8 cellular contexts compared by ENCODE assay signal in genomic region chr12:124913474-124914391, GRCh38. TPM values are rescaled to one million over a fixed set of nuclear protein-coding genes. Genes with fewer than 3 reads are reported as not detected.
DNase-seq lines count a peak whose midpoint lies in the region; ATAC-seq and TF ChIP-seq lines count a peak whose summit lies in the region.

No MANE protein-coding gene starts in this region.

- peak; percentile 60 for TF ChIP-seq CTCF in GM06990 (IDR thresholded peaks at IDR 0.05; ENCODE audit: insufficient read depth, low read length, poor library complexity, severe bottlenecking)
- TF ChIP-seq CTCF in coronary artery (IDR thresholded peaks at IDR 0.05): no peak
- TF ChIP-seq CTCF in lung (IDR thresholded peaks at IDR 0.05; ENCODE audit: control extremely low read depth, extremely low read depth): peak; percentile 64

- H3K27me3 ChIP-seq in GM06990 (replicated peaks; ENCODE audit: control insufficient read depth, insufficient read depth, low read length) (no peaks in the 10 kb centered on the region), lung (ENCODE audit: control insufficient read depth, insufficient read depth) (no peaks in the 10 kb centered on the region)

- peak; percentile 88 for DNase-seq in GM06990 (ENCODE audit: extremely low read depth, insufficient read length)
- peak; percentile 92 for DNase-seq in activated CD4-positive, CD25-positive, alpha-beta regulatory T cell treated with anti-CD3 and anti-CD28 coated beads, Interleukin-2, amount 50 U/mL, for 72 hours
- DNase-seq in coronary artery (ENCODE audit: low spot score): peak; percentile 88
- peak; percentile 91 for DNase-seq in lung (ENCODE audit: low spot score)
- peak; percentile 87 for DNase-seq in stimulated activated CD8-positive, alpha-beta memory T cell treated with anti-CD3 and anti-CD28 coated beads, Interleukin-12 subunit alpha, Interleukin-12 subunit beta, amount 100 ng/mL, for 24 hours (ENCODE audit: extremely low read depth)
- DNase-seq in COR-L47 (lab: John Stamatoyannopoulos, UW): no peak
- DNase-seq in Kasumi-1 (lab: John Stamatoyannopoulos, UW): no peak

- H3K9me3 ChIP-seq in lung (ENCODE audit: control insufficient read depth in 2 of 2, insufficient read depth in 1 of 2, low read length in 1 of 2): no peaks in the 10 kb centered on the region

- H3K36me3 ChIP-seq in GM06990 (ENCODE audit: control insufficient read depth, insufficient read depth, low read length) (peaks cover 16% of the 10 kb centered on the region), lung (ENCODE audit: control insufficient read depth in 2 of 2, insufficient read depth in 2 of 2, low read length in 2 of 2) (peaks cover 12 to 16% of the 10 kb centered on the region in 2 donors)

- H3K4me3 ChIP-seq in GM06990 (replicated peaks; ENCODE audit: low read depth, low read length): peak overlapping the region; percentile 91
- peak overlapping the region; percentile 97 for H3K4me3 ChIP-seq in coronary artery
- H3K4me3 ChIP-seq in lung: peak overlapping the region; percentile 82

- 5 to 8% methylated on average over 46 of the region's 46 CpGs for WGBS in lung, 2 donors

- H3K27ac ChIP-seq in coronary artery (peak overlapping the region; percentile 100), lung (ENCODE audit: low read depth in 1 of 2, low read length in 1 of 2) (peak overlapping the region; percentile 98 to 99)

- H3K4me1 ChIP-seq in lung (ENCODE audit: control insufficient read depth in 2 of 2, insufficient read depth in 2 of 2, low read length in 2 of 2): peaks cover 10 to 12% of the 10 kb centered on the region in 2 donors

- ATAC-seq in HG03045 (IDR thresholded peaks at IDR 0.05; ENCODE audit: unreplicated experiment) (peak; percentile 23), lung (ENCODE audit: insufficient read depth, low FRiP score) (peak; percentile 53)

RNA-seq across cellular contexts. Expression of gene UBC, which starts 0.7 kb away (rescaled TPM):
- total RNA-seq in lung: 1,000 to 10,000 TPM; 1,113 to 1,141 TPM
- polyA plus RNA-seq in lung: 1,000 to 10,000 TPM; 1,465 to 1,682 TPM

RNA-seq across cellular contexts. Expression of gene SCARB1, which starts 50.1 kb away (rescaled TPM):
- 10 to 100 TPM; 28.0 to 31.3 TPM for total RNA-seq in lung
- 10 to 100 TPM; 11.9 to 29.7 TPM for polyA plus RNA-seq in lung

Comparison
In these comparisons a context has a peak if more than half of its experiments do, and no peak if none do; other contexts are left out.
1. DNase-seq: peak in GM06990 (single experiment), activated CD4-positive, CD25-positive, alpha-beta regulatory T cell treated with anti-CD3 and anti-CD28 coated beads, Interleukin-2, amount 50 U/mL, for 72 hours (single experiment), coronary artery (single experiment), lung (single experiment) and stimulated activated CD8-positive, alpha-beta memory T cell treated with anti-CD3 and anti-CD28 coated beads, Interleukin-12 subunit alpha, Interleukin-12 subunit beta, amount 100 ng/mL, for 24 hours (single experiment); none in COR-L47 (single experiment) and Kasumi-1 (0 of 2).
2. Peak in every context shown above with its lines, with median percentiles within 50 percentile points of each other: H3K4me3 ChIP-seq.